Comparison of ENCODE assay signal across 22 cellular contexts in the genomic region with DNA sequence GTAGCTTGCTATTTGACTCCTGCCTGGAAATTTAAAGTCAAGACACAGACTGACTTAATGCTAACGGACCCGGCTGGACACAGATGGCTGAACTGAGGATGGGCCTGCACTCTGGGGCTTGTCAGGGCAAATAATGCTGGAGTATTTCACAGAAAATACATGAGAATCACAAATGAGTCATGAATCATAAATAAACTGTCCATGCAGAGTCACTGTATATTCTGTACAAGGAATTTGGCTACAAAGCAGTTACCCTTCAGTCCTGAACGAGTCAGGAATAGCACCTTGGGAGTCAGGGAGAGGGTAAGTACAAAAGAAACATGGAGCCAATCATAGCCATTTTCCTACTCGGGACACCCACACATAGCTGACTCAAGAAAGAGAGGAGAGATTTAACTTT.
DNase-seq lines count a peak whose midpoint lies in the region; ATAC-seq and TF ChIP-seq lines count a peak whose summit lies in the region.
"Had no signal": no experiment of that assay in that cellular context is flagged by ENCODE, and none has a peak within 500 bp of the region (broad histone marks: within the 10 kb centered on the region; RNA-seq: fewer than 3 reads in every experiment).

No MANE protein-coding gene starts in this region.

- no peak for TF ChIP-seq CTCF in RWPE2 (IDR thresholded peaks at IDR 0.05; ENCODE audit: poor library complexity, severe bottlenecking)
- no peak for TF ChIP-seq CTCF in epithelial cell of esophagus (IDR thresholded peaks at IDR 0.05; ENCODE audit: insufficient read depth, low read depth, low read length, missing control alignments)

- H3K9me3 ChIP-seq in RWPE2 (ENCODE audit: severe bottlenecking) (no peaks in the 10 kb centered on the region), mesenchymal stem cell (ENCODE audit: control insufficient read depth, low read length) (no peaks in the 10 kb centered on the region)
- H3K9me3 ChIP-seq in naive thymus-derived CD4-positive, alpha-beta T cell (ENCODE audit: control insufficient read depth in 2 of 3, low read length in 3 of 3), result peaks cover 0 to 4% (median 0%) of the 10 kb centered on the region in 3 experiments
- H3K9me3 ChIP-seq: BE2C had no signal

- H3K4me3 Mint-ChIP-seq in naive thymus-derived CD4-positive, alpha-beta T cell, result no peak overlapping the region
- H3K4me3 Mint-ChIP-seq: GM23338 had no signal

- no peaks in the 10 kb centered on the region for H3K27me3 Mint-ChIP-seq in naive thymus-derived CD4-positive, alpha-beta T cell

- H3K23ac ChIP-seq in mesenchymal stem cell (ENCODE audit: low read length in 2 of 2), result no peak overlapping the region

- POLR2A ChIA-PET in naive thymus-derived CD4-positive, alpha-beta T cell (lab: Charles Lee), result no interaction called here

- no peak overlapping the region for H2BK5ac ChIP-seq in mesenchymal stem cell (ENCODE audit: low read depth, low read length, poor library complexity, severe bottlenecking)

- no peak overlapping the region for H3K4ac ChIP-seq in mesenchymal stem cell (ENCODE audit: low read depth in 1 of 2, low read length in 2 of 2)

- DNase-seq in HCEC 1CT, result peak; percentile 54
- DNase-seq in RWPE2 (ENCODE audit: low spot score), result no peak
- peak; percentile 61 for DNase-seq in epithelial cell of esophagus (ENCODE audit: low read depth)
- no peak for DNase-seq in mesenchymal stem cell
- no peak for DNase-seq in Kasumi-1 (lab: John Stamatoyannopoulos, UW)
- no peak for DNase-seq in AG20443 (ENCODE audit: low spot score)
- DNase-seq in naive thymus-derived CD4-positive, alpha-beta T cell, result no peak
- DNase-seq: BE2C, DMS79, IMR-90, NCI-H1694, NCI-H2081, NCI-H2171 treated with DMSO at 0.1 percent for 48 hours, NCI-H446 treated with DMSO at 0.1 percent for 48 hours, NCI-H526 treated with DMSO at 0.1 percent for 48 hours, OCI-M1, SHP77 had no signal

- no peaks in the 10 kb centered on the region for H3K79me1 ChIP-seq in mesenchymal stem cell (replicated peaks; ENCODE audit: low read length, poor library complexity, severe bottlenecking)

- peaks cover 0 to 3% (median 0%) of the 10 kb centered on the region in 5 donors for H3K36me3 Mint-ChIP-seq in naive thymus-derived CD4-positive, alpha-beta T cell

- no peak overlapping the region for H3K27ac Mint-ChIP-seq in naive thymus-derived CD4-positive, alpha-beta T cell
- H3K27ac Mint-ChIP-seq: GM23338 had no signal

- H3K27me3 ChIP-seq in RWPE2 (ENCODE audit: insufficient read depth, poor library complexity, severe bottlenecking) (no peaks in the 10 kb centered on the region), mesenchymal stem cell (ENCODE audit: control insufficient read depth in 1 of 2, insufficient read depth in 1 of 2, low read length in 2 of 2) (no peaks in the 10 kb centered on the region)
- H3K27me3 ChIP-seq in naive thymus-derived CD4-positive, alpha-beta T cell (ENCODE audit: control insufficient read depth in 2 of 2, insufficient read depth in 2 of 2, low read length in 2 of 2), result no peaks in the 10 kb centered on the region
- H3K27me3 ChIP-seq: BE2C had no signal

- H2AK5ac ChIP-seq in mesenchymal stem cell (ENCODE audit: low read length, severe bottlenecking), result no peak overlapping the region

- no peak overlapping the region for H2BK120ac ChIP-seq in mesenchymal stem cell (ENCODE audit: low read depth, low read length)

- H3K4me2 ChIP-seq in mesenchymal stem cell (ENCODE audit: low read length, poor library complexity, severe bottlenecking), result no peak overlapping the region
- H3K4me2 ChIP-seq: GM23338, KMS-11 had no signal

- no peak overlapping the region for H4K8ac ChIP-seq in mesenchymal stem cell (ENCODE audit: low read length)

- H2AFZ ChIP-seq in mesenchymal stem cell (ENCODE audit: low read depth, low read length), result no peak overlapping the region
- H2AFZ ChIP-seq: GM23338 had no signal

- no peak overlapping the region for H3K9ac ChIP-seq in mesenchymal stem cell (ENCODE audit: low read length)
- H3K9ac ChIP-seq: KMS-11 had no signal

- no peak overlapping the region for H4K91ac ChIP-seq in mesenchymal stem cell (ENCODE audit: low read length)

- H3K14ac ChIP-seq in mesenchymal stem cell (ENCODE audit: low read length in 2 of 2), result no peak overlapping the region

- intact Hi-C loops in naive thymus-derived CD4-positive, alpha-beta T cell (cut with micrococcal nuclease), result no loop called here

- no peak overlapping the region for H2BK15ac ChIP-seq in mesenchymal stem cell (ENCODE audit: low read depth, poor library complexity, severe bottlenecking)

- H3K4me1 Mint-ChIP-seq in naive thymus-derived CD4-positive, alpha-beta T cell, result no peaks in the 10 kb centered on the region

- peak overlapping the region; percentile 5 for H3K27ac ChIP-seq in RWPE2 (ENCODE audit: poor library complexity, severe bottlenecking)
- peak overlapping the region; percentile 19 for H3K27ac ChIP-seq in mesenchymal stem cell (ENCODE audit: low read length, poor library complexity, severe bottlenecking)
- H3K27ac ChIP-seq in naive thymus-derived CD4-positive, alpha-beta T cell (ENCODE audit: low read depth, low read length), result no peak overlapping the region
- H3K27ac ChIP-seq: KMS-11 had no signal

- ATAC-seq in RWPE2 (ENCODE audit: low read depth) (peak; percentile 92), GM19452 (IDR thresholded peaks at IDR 0.05; ENCODE audit: unreplicated experiment) (no peak)
- ATAC-seq in naive thymus-derived CD4-positive, alpha-beta T cell, result no peak
- ATAC-seq: GM12878, GM23338, HCT116 had no signal

- WGBS in mesenchymal stem cell, result 56% methylated on average over 4 of the region's 4 CpGs

- H3K4me3 ChIP-seq in RWPE2 (ENCODE audit: severe bottlenecking) (no peak overlapping the region), epithelial cell of esophagus (ENCODE audit: low read length) (no peak overlapping the region), mesenchymal stem cell (ENCODE audit: insufficient read depth in 1 of 2, low read depth in 1 of 2, low read length in 2 of 2) (no peak overlapping the region)
- no peak overlapping the region for H3K4me3 ChIP-seq in naive thymus-derived CD4-positive, alpha-beta T cell (ENCODE audit: low read length)
- H3K4me3 ChIP-seq: GM12878, GM23338 had no signal

- H3K36me3 ChIP-seq in RWPE2 (ENCODE audit: low read depth) (no peaks in the 10 kb centered on the region), mesenchymal stem cell (ENCODE audit: control insufficient read depth in 1 of 2, insufficient read depth in 2 of 2, low read depth in 1 of 2, low read length in 2 of 2) (no peaks in the 10 kb centered on the region)
- H3K36me3 ChIP-seq in naive thymus-derived CD4-positive, alpha-beta T cell (ENCODE audit: control insufficient read depth in 2 of 3, insufficient read depth in 3 of 3, low read length in 3 of 3), result no peaks in the 10 kb centered on the region
- H3K36me3 ChIP-seq: BE2C had no signal

- CTCF ChIA-PET in naive thymus-derived CD4-positive, alpha-beta T cell (lab: Charles Lee), result no interaction called here

- no peak overlapping the region for H2BK12ac ChIP-seq in mesenchymal stem cell (ENCODE audit: low read length in 2 of 2)

- no peak overlapping the region for H3K18ac ChIP-seq in mesenchymal stem cell (ENCODE audit: low read depth in 1 of 2, low read length in 2 of 2)

- H3K9me3 Mint-ChIP-seq in naive thymus-derived CD4-positive, alpha-beta T cell, result peaks cover 0 to 18% (median 11%) of the 10 kb centered on the region in 11 donors
- H3K9me3 Mint-ChIP-seq: GM23338 had no signal

- H3K4me1 ChIP-seq in RWPE2 (ENCODE audit: insufficient read depth, poor library complexity, severe bottlenecking), result peaks cover 10% of the 10 kb centered on the region
- no peaks in the 10 kb centered on the region for H3K4me1 ChIP-seq in mesenchymal stem cell (ENCODE audit: control insufficient read depth, insufficient read depth, low read depth, low read length)
- no peaks in the 10 kb centered on the region for H3K4me1 ChIP-seq in naive thymus-derived CD4-positive, alpha-beta T cell (ENCODE audit: control insufficient read depth in 2 of 2, insufficient read depth in 2 of 2, low read length in 2 of 2)

Comparison
In these comparisons a context has a peak if more than half of its experiments do, and no peak if none do; other contexts are left out.
1. DNase-seq: peak in HCEC 1CT (single experiment) and epithelial cell of esophagus (single experiment); none in RWPE2 (single experiment), mesenchymal stem cell (single experiment), Kasumi-1 (0 of 2), AG20443 (single experiment) and naive thymus-derived CD4-positive, alpha-beta T cell (0 of 9).